16 cellular contexts compared by ENCODE assay signal in genomic region chr10:74855439-74855838, GRCh38. TPM values are rescaled to one million over a fixed set of nuclear protein-coding genes. Genes with fewer than 3 reads are reported as not detected.
DNase-seq lines count a peak whose midpoint lies in the region; ATAC-seq and TF ChIP-seq lines count a peak whose summit lies in the region.
"Had no signal": no experiment of that assay in that cellular context is flagged by ENCODE, and none has a peak within 500 bp of the region (broad histone marks: within the 10 kb centered on the region; RNA-seq: fewer than 3 reads in every experiment).

No MANE protein-coding gene starts in this region.

- H3K9me3 Mint-ChIP-seq in activated naive CD8-positive, alpha-beta T cell treated with anti-CD3 and anti-CD28 coated beads for 36 hours: peaks cover 5% of the 10 kb centered on the region
- no peaks in the 10 kb centered on the region for H3K9me3 Mint-ChIP-seq in natural killer cell

- peaks cover 28% of the 10 kb centered on the region for H3K36me3 Mint-ChIP-seq in activated naive CD8-positive, alpha-beta T cell treated with anti-CD3 and anti-CD28 coated beads for 36 hours
- H3K36me3 Mint-ChIP-seq in natural killer cell: no peaks in the 10 kb centered on the region

- CTCF ChIA-PET in A673 (lab: Charles Lee) (no interaction called here), HEK293 (lab: Yijun Ruan, JAX) (interaction anchor here (0.7 kb wide), 1 partner anchor 12 kb away, joined by 3 read pairs; no protein-coding TSS in a partner anchor)

- H3K4me3 Mint-ChIP-seq in activated naive CD8-positive, alpha-beta T cell treated with anti-CD3 and anti-CD28 coated beads for 36 hours: peak overlapping the region; percentile 26
- H3K4me3 Mint-ChIP-seq in natural killer cell: peak overlapping the region; percentile 71

- H3K27ac ChIP-seq in A673 (ENCODE audit: low read depth, low read length, poor library complexity, severe bottlenecking) (peak overlapping the region; percentile 54), HEK293 (ENCODE audit: extremely low read depth, low read depth, low read length) (no peak overlapping the region), upper lobe of left lung (peak overlapping the region in 1 of 4 donors; percentile 48)
- H3K27ac ChIP-seq: right lobe of liver had no signal

- H3K27me3 ChIP-seq in A673 (replicated peaks; ENCODE audit: insufficient read depth, low read depth, low read length, poor library complexity) (no peaks in the 10 kb centered on the region), upper lobe of left lung (no peaks in the 10 kb centered on the region)
- H3K27me3 ChIP-seq: esophagus muscularis mucosa, right lobe of liver had no signal

- DNase-seq in A673 (ENCODE audit: low spot score) (no peak), natural killer cell (no peak), upper lobe of left lung (no peak), foreskin melanocyte (no peak), NCI-H1417 (lab: John Stamatoyannopoulos, UW) (no peak), AG08395 (ENCODE audit: low spot score) (no peak)
- no peak for DNase-seq in activated naive CD8-positive, alpha-beta T cell treated with anti-CD3 and anti-CD28 coated beads for 36 hours
- DNase-seq: amygdala; DMS153; Kasumi-1; NCI-H1694; right lobe of liver; stimulated activated CD4-positive, alpha-beta T cell treated with anti-CD3 and anti-CD28 coated beads, Interleukin-4, amount 100 ng/mL, for 24 hours had no signal

- POLR2A ChIA-PET in A673 (lab: Charles Lee; ENCODE audit: low non-redundant PET) (no interaction called here), HEK293 (lab: Yijun Ruan, JAX) (no interaction called here)

- ATAC-seq in natural killer cell: no peak
- no peak for ATAC-seq in upper lobe of left lung (ENCODE audit: low FRiP score in 2 of 2)

- no peak for TF ChIP-seq POLR2A in upper lobe of left lung (IDR thresholded peaks at IDR 0.05)

- no peak for TF ChIP-seq CTCF in A673 (conservative IDR thresholded peaks at IDR 0.05; ENCODE audit: low read depth, low read length)
- TF ChIP-seq CTCF in HEK293 (tag by site-specific recombination; IDR thresholded peaks at IDR 0.05): no peak
- no peak for TF ChIP-seq CTCF in natural killer cell (IDR thresholded peaks at IDR 0.05)
- TF ChIP-seq CTCF in upper lobe of left lung (IDR thresholded peaks at IDR 0.05): no peak

- peaks cover 38% of the 10 kb centered on the region for H3K4me1 ChIP-seq in A673 (ENCODE audit: insufficient read depth, low read length, poor library complexity, severe bottlenecking)
- peaks cover 5% of the 10 kb centered on the region for H3K4me1 ChIP-seq in HEK293 (ENCODE audit: control insufficient read depth, insufficient read depth, low read length)
- peaks cover 31 to 44% (median 36%) of the 10 kb centered on the region in 4 donors for H3K4me1 ChIP-seq in upper lobe of left lung

- H3K4me3 ChIP-seq in A673 (ENCODE audit: low read depth, low read length, poor library complexity, severe bottlenecking) (no peak overlapping the region), HEK293 (ENCODE audit: low read depth, low read length) (no peak overlapping the region), upper lobe of left lung (no peak overlapping the region)
- H3K4me3 ChIP-seq: coronary artery, esophagus muscularis mucosa, right lobe of liver had no signal

- intact Hi-C loops in A673 (cut with micrococcal nuclease; ENCODE audit: unreplicated experiment) (no loop called here), natural killer cell (cut with micrococcal nuclease) (no loop called here)

- no peaks in the 10 kb centered on the region for H3K27me3 Mint-ChIP-seq in activated naive CD8-positive, alpha-beta T cell treated with anti-CD3 and anti-CD28 coated beads for 36 hours
- H3K27me3 Mint-ChIP-seq in natural killer cell (ENCODE audit: low read depth in 2 of 2): no peaks in the 10 kb centered on the region

- H3K27ac Mint-ChIP-seq in activated naive CD8-positive, alpha-beta T cell treated with anti-CD3 and anti-CD28 coated beads for 36 hours: peak overlapping the region; percentile 84
- peak overlapping the region; percentile 73 to 77 for H3K27ac Mint-ChIP-seq in natural killer cell

- no TSS peak for BruUV-seq in A673 (replicated peaks; lab: Mats Ljungman, UMichigan)

- no peaks in the 10 kb centered on the region for H3K36me3 ChIP-seq in A673 (ENCODE audit: insufficient read depth, low read length, poor library complexity, severe bottlenecking)
- no peaks in the 10 kb centered on the region for H3K36me3 ChIP-seq in HEK293 (ENCODE audit: control insufficient read depth in 2 of 2, insufficient read depth in 1 of 2, low read length in 2 of 2)
- H3K36me3 ChIP-seq in upper lobe of left lung: no peaks in the 10 kb centered on the region
- H3K36me3 ChIP-seq: esophagus muscularis mucosa, right lobe of liver had no signal

- H3K9me3 ChIP-seq in A673 (ENCODE audit: low read depth, low read length, poor library complexity, severe bottlenecking): no peaks in the 10 kb centered on the region
- H3K9me3 ChIP-seq in HEK293 (ENCODE audit: control insufficient read depth, insufficient read depth, low read depth, low read length): no peaks in the 10 kb centered on the region
- H3K9me3 ChIP-seq in upper lobe of left lung: no peaks in the 10 kb centered on the region
- H3K9me3 ChIP-seq: esophagus muscularis mucosa, right lobe of liver had no signal

- TF ChIP-seq EP300 in upper lobe of left lung (IDR thresholded peaks at IDR 0.05): no peak

- peaks cover 48% of the 10 kb centered on the region for H3K4me1 Mint-ChIP-seq in activated naive CD8-positive, alpha-beta T cell treated with anti-CD3 and anti-CD28 coated beads for 36 hours
- peaks cover 45 to 53% of the 10 kb centered on the region in 2 donors for H3K4me1 Mint-ChIP-seq in natural killer cell

TF ChIP-seq in HEK293, 187 proteins besides CTCF, POLR2A, EP300 and RAD21:
- 0 out of 2 replicates have a peak, but pooled peaks have one; percentile 12 for TF ChIP-seq ZNF341 (tag by site-specific recombination; IDR thresholded peaks at IDR 0.05; ENCODE audit: low read depth)
- no peak for TF ChIP-seq ZNF645 (tag by site-specific recombination; IDR thresholded peaks at IDR 0.05)

RNA-seq across cellular contexts. Expression of gene KAT6B, which starts 29.0 kb away (rescaled TPM):
- total RNA-seq in A673 (2021): 21.8 and 22.2 TPM in 2 replicates
- total RNA-seq in activated naive CD8-positive, alpha-beta T cell treated with anti-CD3 and anti-CD28 coated beads for 36 hours: 10 to 100 TPM; 22.2 to 23.4 TPM
- 100 to 1,000 TPM; 117 to 133 (median 121) TPM for total RNA-seq in natural killer cell
- 10 to 100 TPM; 35.2 to 78.4 (median 38.0) TPM for total RNA-seq in upper lobe of left lung
